In the genomic region with DNA sequence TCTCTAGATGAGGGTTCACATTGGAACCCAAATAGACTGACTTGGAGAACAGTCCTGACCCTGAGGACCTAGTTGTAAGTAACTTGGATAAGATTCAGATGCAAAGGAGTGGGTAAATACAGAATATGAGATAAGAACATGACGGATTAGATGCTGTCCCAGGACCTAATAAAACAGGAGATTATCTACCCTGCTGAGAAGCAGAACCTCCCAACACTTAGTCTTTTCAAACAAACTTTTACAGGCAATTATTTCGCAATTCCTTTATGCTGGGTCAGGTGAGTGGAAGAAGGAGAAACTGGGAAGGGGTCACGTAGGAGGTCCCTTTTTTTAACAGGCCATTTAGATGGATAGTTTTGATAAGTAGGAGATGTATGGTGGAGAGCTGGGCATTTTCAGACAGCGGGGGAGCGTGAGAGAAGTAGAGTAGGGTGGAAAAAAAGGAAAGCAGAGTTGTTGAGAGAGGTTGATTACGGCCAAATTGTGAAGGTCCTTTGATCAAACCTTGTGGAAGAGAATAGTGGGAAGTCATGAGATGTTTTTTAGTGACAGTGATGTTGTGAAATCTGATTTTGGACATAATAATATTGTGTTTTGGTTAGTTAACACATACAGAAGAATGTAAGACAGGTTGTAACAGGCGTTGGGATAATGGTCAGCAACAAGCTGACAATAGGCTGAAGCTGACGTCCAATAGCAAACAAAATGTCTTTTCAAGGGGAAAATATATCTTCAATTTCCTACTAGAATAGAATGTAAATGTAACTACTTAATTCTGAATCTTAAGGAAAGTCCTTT, we compare ENCODE assay signal across 2 cellular contexts.
TF ChIP-seq lines count a peak whose summit lies in the region.

No MANE protein-coding gene starts in this region.

TF ChIP-seq in Ishikawa, 13 proteins besides CTCF, POLR2A, EP300 and RAD21:
- TF ChIP-seq FOXM1 (IDR thresholded peaks at IDR 0.05; ENCODE audit: borderline replicate concordance, low read depth) (no peak), TAF1 (IDR thresholded peaks at IDR 0.05; ENCODE audit: low read depth) (no peak), CEBPB (IDR thresholded peaks at IDR 0.05) (peak; percentile 87)
TF ChIP-seq in Ishikawa: peak in this region for 1.

TF ChIP-seq in H1, 55 proteins besides CTCF, POLR2A, EP300 and RAD21:
- TF ChIP-seq NRF1 (IDR thresholded peaks at IDR 0.05; ENCODE audit: low read depth, low read length) (no peak), CEBPB (IDR thresholded peaks at IDR 0.05; ENCODE audit: low read depth, low read length) (peak; percentile 75; the same call in 1 of the 2 replicates)
